ENCODE assay signal across 6 cellular contexts in genomic region chr18:39326772-39327171, GRCh38.
"Had no signal": no experiment of that assay in that cellular context is flagged by ENCODE, and none has a peak within 500 bp of the region (broad histone marks: within the 10 kb centered on the region; RNA-seq: fewer than 3 reads in every experiment).

No MANE protein-coding gene starts in this region.

- H3K9me3 ChIP-seq: HAP-1 had no signal

- H3K4me3 ChIP-seq: GM23248, HAP-1 had no signal

- H3K27ac ChIP-seq: GM23248 had no signal

- DNase-seq: GM23248, GOT3, H7, HFFc6, KBM-7 had no signal

- H3K4me1 ChIP-seq: HAP-1 had no signal

- H3K36me3 ChIP-seq: HAP-1 had no signal
